26 cellular contexts compared by ENCODE assay signal in genomic region chr18:30616414-30616813, GRCh38.
"Had no signal": no experiment of that assay in that cellular context is flagged by ENCODE, and none has a peak within 500 bp of the region (broad histone marks: within the 10 kb centered on the region; RNA-seq: fewer than 3 reads in every experiment).

No MANE protein-coding gene starts in this region.

- H3K36me3 ChIP-seq: esophagus muscularis mucosa, esophagus squamous epithelium, gastrocnemius medialis, gastroesophageal sphincter, heart left ventricle, heart right ventricle had no signal

- ATAC-seq: effector memory CD8-positive, alpha-beta T cell; esophagus mucosa; foreskin keratinocyte; gastrocnemius medialis; gastroesophageal sphincter; heart left ventricle; heart right ventricle had no signal

- DNase-seq: cortex of kidney; dermis blood vessel endothelial cell; dorsolateral prefrontal cortex; effector CD4-positive, alpha-beta T cell; effector CD8-positive, alpha-beta T cell; effector memory CD4-positive, alpha-beta T cell; effector memory CD8-positive, alpha-beta T cell; endodermal cell; erythroblast; esophagus squamous epithelium; foreskin fibroblast; foreskin keratinocyte; foreskin melanocyte; gastrocnemius medialis; glutamatergic neuron; head of caudate nucleus; heart left ventricle; heart right ventricle had no signal

- H3K9me3 ChIP-seq: esophagus muscularis mucosa, esophagus squamous epithelium, gastrocnemius medialis, gastroesophageal sphincter, heart left ventricle, heart right ventricle had no signal

- FAIRE-seq: endometrium, endothelial cell of umbilical vein, frontal cortex had no signal

- H3K4me3 ChIP-seq: coronary artery, dorsolateral prefrontal cortex, esophagus muscularis mucosa, esophagus squamous epithelium, gastrocnemius medialis, gastroesophageal sphincter, heart left ventricle, heart right ventricle had no signal

- H3K27me3 ChIP-seq: dorsolateral prefrontal cortex, esophagus muscularis mucosa, esophagus squamous epithelium, foreskin keratinocyte, gastrocnemius medialis, gastroesophageal sphincter, heart left ventricle, heart right ventricle had no signal

- H3K27ac ChIP-seq: coronary artery, dorsolateral prefrontal cortex, epithelial cell of prostate, esophagus muscularis mucosa, esophagus squamous epithelium, foreskin keratinocyte, gastrocnemius medialis, gastroesophageal sphincter, heart left ventricle, heart right ventricle had no signal

- H3K4me1 ChIP-seq: esophagus muscularis mucosa, esophagus squamous epithelium, foreskin keratinocyte, gastrocnemius medialis, gastroesophageal sphincter, heart left ventricle, heart right ventricle had no signal
